16 cellular contexts compared by ENCODE assay signal in the genomic region with DNA sequence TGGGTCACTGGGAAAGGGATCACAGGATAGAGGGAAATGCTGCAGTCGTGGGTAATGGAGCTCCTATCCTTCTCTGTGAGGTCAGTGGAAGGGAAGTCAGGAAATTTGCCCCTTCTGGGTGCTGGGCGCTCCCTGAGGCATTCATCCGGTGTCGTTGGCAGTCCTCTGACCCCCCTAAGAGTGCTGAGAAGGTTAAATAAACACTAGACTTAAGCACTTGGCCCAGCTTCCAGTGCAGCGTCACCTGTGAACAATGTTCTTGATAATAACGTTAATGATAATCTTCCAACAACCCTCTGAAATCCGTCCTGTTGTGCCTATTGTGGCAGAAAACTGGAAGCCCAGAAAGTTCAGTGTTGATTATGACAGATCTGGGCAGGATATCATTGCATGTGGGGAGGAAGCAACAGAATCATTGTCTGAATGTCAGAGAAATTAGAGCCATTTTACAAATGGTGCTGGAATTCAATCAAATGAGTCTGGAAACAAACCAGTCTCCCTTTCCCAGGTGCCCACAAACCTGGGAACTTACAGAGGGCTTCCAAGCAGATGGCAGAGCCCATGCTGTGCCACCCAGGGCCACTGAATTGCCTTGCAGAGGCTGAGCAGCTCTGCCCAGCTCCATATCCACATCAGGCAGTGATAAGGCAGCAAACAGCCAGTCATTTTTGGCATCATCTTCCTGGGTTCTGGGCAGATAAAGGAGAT.
A peak's percentile ranks its signal among the peaks of the same experiment; 100 is the strongest.
DNase-seq lines count a peak whose midpoint lies in the region; ATAC-seq and TF ChIP-seq lines count a peak whose summit lies in the region.
"Had no signal": no experiment of that assay in that cellular context is flagged by ENCODE, and none has a peak within 500 bp of the region (broad histone marks: within the 10 kb centered on the region; RNA-seq: fewer than 3 reads in every experiment).

No MANE protein-coding gene starts in this region.

- H3K14ac ChIP-seq in mesenchymal stem cell (ENCODE audit: low read length in 2 of 2): no peak overlapping the region

- no peak overlapping the region for H2AFZ ChIP-seq in mesenchymal stem cell (ENCODE audit: low read depth, low read length)

- no peak overlapping the region for H3K4ac ChIP-seq in mesenchymal stem cell (ENCODE audit: low read depth in 1 of 2, low read length in 2 of 2)

- H3K23ac ChIP-seq in mesenchymal stem cell (ENCODE audit: low read length in 2 of 2): no peak overlapping the region

- no peak overlapping the region for H2BK120ac ChIP-seq in mesenchymal stem cell (ENCODE audit: low read depth, low read length)

- no peak overlapping the region for H3K18ac ChIP-seq in mesenchymal stem cell (ENCODE audit: low read depth in 1 of 2, low read length in 2 of 2)

- H3K27me3 ChIP-seq in MG63: no peaks in the 10 kb centered on the region
- H3K27me3 ChIP-seq in mesenchymal stem cell (ENCODE audit: control insufficient read depth in 1 of 2, insufficient read depth in 1 of 2, low read length in 2 of 2): no peaks in the 10 kb centered on the region

- 0 out of 2 replicates have a peak, but pooled peaks cover 2% of the 10 kb centered on the region for H3K9me3 ChIP-seq in MG63
- H3K9me3 ChIP-seq in mesenchymal stem cell (ENCODE audit: control insufficient read depth, low read length): peaks cover 9% of the 10 kb centered on the region
- H3K9me3 ChIP-seq: mucosa of descending colon had no signal

- no peaks in the 10 kb centered on the region for H3K36me3 Mint-ChIP-seq in Calu3 (ENCODE audit: insufficient read depth, unreplicated experiment)
- H3K36me3 Mint-ChIP-seq: activated naive CD8-positive, alpha-beta T cell treated with anti-CD3 and anti-CD28 coated beads for 36 hours; CD8-positive, alpha-beta T cell had no signal

- no peak overlapping the region for H2BK5ac ChIP-seq in mesenchymal stem cell (ENCODE audit: low read depth, low read length, poor library complexity, severe bottlenecking)

- no peaks in the 10 kb centered on the region for H3K9me3 Mint-ChIP-seq in Calu3 (ENCODE audit: low read depth, unreplicated experiment)
- H3K9me3 Mint-ChIP-seq: activated naive CD8-positive, alpha-beta T cell treated with anti-CD3 and anti-CD28 coated beads for 36 hours; CD8-positive, alpha-beta T cell had no signal

- CTCF ChIA-PET in Calu3 (lab: Charles Lee): no interaction called here

- no peak for ATAC-seq in HG02642 (IDR thresholded peaks at IDR 0.05; ENCODE audit: poor library complexity, unreplicated experiment)
- ATAC-seq: CD8-positive, alpha-beta T cell; mucosa of descending colon had no signal

- no peak overlapping the region for H2AK5ac ChIP-seq in mesenchymal stem cell (ENCODE audit: low read length, severe bottlenecking)

- H3K4me3 ChIP-seq in MG63 (no peak overlapping the region), mesenchymal stem cell (ENCODE audit: insufficient read depth in 1 of 2, low read depth in 1 of 2, low read length in 2 of 2) (no peak overlapping the region)
- H3K4me3 ChIP-seq: mucosa of descending colon had no signal

- no peak overlapping the region for H3K9ac ChIP-seq in mesenchymal stem cell (ENCODE audit: low read length)

- no peak overlapping the region for H3K4me2 ChIP-seq in mesenchymal stem cell (ENCODE audit: low read length, poor library complexity, severe bottlenecking)

- H3K4me1 Mint-ChIP-seq in Calu3 (ENCODE audit: low read depth, unreplicated experiment): no peaks in the 10 kb centered on the region
- H3K4me1 Mint-ChIP-seq: activated naive CD8-positive, alpha-beta T cell treated with anti-CD3 and anti-CD28 coated beads for 36 hours had no signal

- no peaks in the 10 kb centered on the region for H3K4me1 ChIP-seq in mesenchymal stem cell (ENCODE audit: control insufficient read depth, insufficient read depth, low read depth, low read length)

- no peak overlapping the region for H3K27ac ChIP-seq in mesenchymal stem cell (ENCODE audit: low read length, poor library complexity, severe bottlenecking)

- H3K27ac Mint-ChIP-seq in Calu3 (ENCODE audit: unreplicated experiment): no peak overlapping the region
- H3K27ac Mint-ChIP-seq: activated naive CD8-positive, alpha-beta T cell treated with anti-CD3 and anti-CD28 coated beads for 36 hours; CD8-positive, alpha-beta T cell had no signal

- H3K27me3 Mint-ChIP-seq in Calu3 (ENCODE audit: unreplicated experiment): peaks cover 4% of the 10 kb centered on the region
- H3K27me3 Mint-ChIP-seq: activated naive CD8-positive, alpha-beta T cell treated with anti-CD3 and anti-CD28 coated beads for 36 hours had no signal

- no peak overlapping the region for H3K4me3 Mint-ChIP-seq in Calu3 (ENCODE audit: low read depth, unreplicated experiment)
- H3K4me3 Mint-ChIP-seq: activated naive CD8-positive, alpha-beta T cell treated with anti-CD3 and anti-CD28 coated beads for 36 hours; CD8-positive, alpha-beta T cell had no signal

- H4K91ac ChIP-seq in mesenchymal stem cell (ENCODE audit: low read length): no peak overlapping the region

- peak overlapping the region; percentile 42 for H4K8ac ChIP-seq in mesenchymal stem cell (ENCODE audit: low read length)

- TF ChIP-seq CTCF in Calu3 (IDR thresholded peaks at IDR 0.05; ENCODE audit: unreplicated experiment) (no peak), GM10266 (IDR thresholded peaks at IDR 0.05; ENCODE audit: control insufficient read depth, insufficient read depth, low read depth, missing control alignments) (no peak)

- BruUV-seq in Calu3 (replicated peaks; lab: Mats Ljungman, UMichigan): no TSS peak

- 64% methylated on average over 5 of the region's 7 CpGs for WGBS in mesenchymal stem cell

- intact Hi-C loops in Calu3 (cut with micrococcal nuclease; ENCODE audit: unreplicated experiment): no loop called here

- peak; percentile 31 for DNase-seq in DMS153 (lab: John Stamatoyannopoulos, UW)
- peak; percentile 36 for DNase-seq in MG63
- DNase-seq in astrocyte of the hippocampus (ENCODE audit: low read depth, low spot score): peak; percentile 50
- DNase-seq in mesenchymal stem cell: no peak
- no peak for DNase-seq in Calu3
- no peak for DNase-seq in GM10266 (ENCODE audit: extremely low spot score)
- DNase-seq in stimulated activated CD4-positive, alpha-beta T cell treated with anti-CD3 and anti-CD28 coated beads, Interleukin-2, amount 100 ng/mL, for 24 hours: no peak
- DNase-seq: activated naive CD8-positive, alpha-beta T cell treated with anti-CD3 and anti-CD28 coated beads for 36 hours; CD8-positive, alpha-beta T cell; dermis blood vessel endothelial cell; foreskin melanocyte; Kasumi-1; mucosa of descending colon; NCI-H446 treated with DMSO at 0.1 percent for 48 hours; SW 1271 had no signal

- no peaks in the 10 kb centered on the region for H3K36me3 ChIP-seq in MG63
- H3K36me3 ChIP-seq in mesenchymal stem cell (ENCODE audit: control insufficient read depth in 1 of 2, insufficient read depth in 2 of 2, low read depth in 1 of 2, low read length in 2 of 2): peaks cover 0 to 2% of the 10 kb centered on the region in 2 experiments

- no peaks in the 10 kb centered on the region for H3K79me1 ChIP-seq in mesenchymal stem cell (replicated peaks; ENCODE audit: low read length, poor library complexity, severe bottlenecking)

- H2BK12ac ChIP-seq in mesenchymal stem cell (ENCODE audit: low read length in 2 of 2): peak overlapping the region in 1 of 2 experiments; percentile 32

- H2BK15ac ChIP-seq in mesenchymal stem cell (ENCODE audit: low read depth, poor library complexity, severe bottlenecking): no peak overlapping the region

Comparison
In these comparisons a context has a peak if more than half of its experiments do, and no peak if none do; other contexts are left out.
1. DNase-seq: peak in DMS153 (single experiment), MG63 (single experiment) and astrocyte of the hippocampus (single experiment); none in mesenchymal stem cell (single experiment), Calu3 (single experiment), GM10266 (single experiment) and stimulated activated CD4-positive, alpha-beta T cell treated with anti-CD3 and anti-CD28 coated beads, Interleukin-2, amount 100 ng/mL, for 24 hours (0 of 2).